Comparison of ENCODE assay signal across 12 cellular contexts in genomic region chr3:169604568-169604967, GRCh38. TPM values are rescaled to one million over a fixed set of nuclear protein-coding genes. Genes with fewer than 3 reads are reported as not detected.
DNase-seq lines count a peak whose midpoint lies in the region; ATAC-seq and TF ChIP-seq lines count a peak whose summit lies in the region.
"Had no signal": no experiment of that assay in that cellular context is flagged by ENCODE, and none has a peak within 500 bp of the region (broad histone marks: within the 10 kb centered on the region; RNA-seq: fewer than 3 reads in every experiment).

No MANE protein-coding gene starts in this region.

- peaks cover 43% of the 10 kb centered on the region for H3K4me1 ChIP-seq in OCI-LY3 (ENCODE audit: low read length)

- ATAC-seq in HG02981 (IDR thresholded peaks at IDR 0.05; ENCODE audit: unreplicated experiment): no peak
- no peak for ATAC-seq in GM19397 (IDR thresholded peaks at IDR 0.05; ENCODE audit: unreplicated experiment)
- ATAC-seq: stimulated activated effector memory CD8-positive, alpha-beta T cell treated with anti-CD3 and anti-CD28 coated beads, Interleukin-12 subunit alpha, Interleukin-12 subunit beta, amount 100 ng/mL, for 72 hours had no signal

- no peak overlapping the region for H3K4me3 ChIP-seq in AG04450 (ENCODE audit: low read depth, low read length)
- H3K4me3 ChIP-seq in OCI-LY3 (ENCODE audit: low read length): no peak overlapping the region
- H3K4me3 ChIP-seq in fibroblast of mammary gland (ENCODE audit: control insufficient read depth, low read depth, low read length): no peak overlapping the region

- H3K9me3 ChIP-seq in AG04450 (ENCODE audit: control insufficient read depth, insufficient read depth, low read length) (no peaks in the 10 kb centered on the region), OCI-LY3 (ENCODE audit: insufficient read depth, low read length) (no peaks in the 10 kb centered on the region)

- peak; percentile 20; the same call in 1 of the 2 replicates for TF ChIP-seq CTCF in AG04450 (IDR thresholded peaks at IDR 0.05; ENCODE audit: low read depth, low read length)
- TF ChIP-seq CTCF in GM12874 (IDR thresholded peaks at IDR 0.05; ENCODE audit: insufficient read depth, low read depth, low read length): peak; percentile 23; the same call in 1 of the 2 replicates
- peak; percentile 60 for TF ChIP-seq CTCF in OCI-LY3 (IDR thresholded peaks at IDR 0.05; ENCODE audit: low read depth, low read length)
- TF ChIP-seq CTCF in fibroblast of mammary gland (conservative IDR thresholded peaks at IDR 0.05; ENCODE audit: control insufficient read depth, insufficient read depth, low read depth, low read length): peak; percentile 8

- H3K27ac ChIP-seq in AG04450 (ENCODE audit: low read depth, low read length) (no peak overlapping the region), OCI-LY3 (ENCODE audit: low read length) (no peak overlapping the region)

- peak overlapping the region; percentile 64 for H3K4me2 ChIP-seq in OCI-LY3 (ENCODE audit: low read length)

- no peak overlapping the region for H2AFZ ChIP-seq in OCI-LY3 (ENCODE audit: low read depth, low read length)

- H4K20me1 ChIP-seq in OCI-LY3 (ENCODE audit: insufficient read depth, low read length): no peaks in the 10 kb centered on the region

- CTCF ChIA-PET in AG04450 (lab: Charles Lee): interaction anchor here (0.6 to 2.1 kb wide), 6 partner anchors 10 to 471 kb away, joined by 3 to 10 read pairs (median 4); no protein-coding TSS in a partner anchor

- in situ Hi-C loops in KBM-7 (cut with MboI; ENCODE audit: low pct_unique_long_range_greater_than_20kb, low sequenced_read_pairs): no loop called here

- no peaks in the 10 kb centered on the region for H3K36me3 ChIP-seq in OCI-LY3 (replicated peaks; ENCODE audit: low read depth, low read length)

- H3K27me3 ChIP-seq in AG04450 (ENCODE audit: control insufficient read depth, insufficient read depth, low read length) (peaks cover 2% of the 10 kb centered on the region), OCI-LY3 (ENCODE audit: low read depth, low read length) (peaks cover 7% of the 10 kb centered on the region; the same call in 1 of the 2 replicates)

- POLR2A ChIA-PET in AG04450 (lab: Yijun Ruan, JAX): no interaction called here

- H3K79me2 ChIP-seq in OCI-LY3 (ENCODE audit: low read length): no peaks in the 10 kb centered on the region

- no peak overlapping the region for H3K9ac ChIP-seq in OCI-LY3 (ENCODE audit: low read length)

- no peak for DNase-seq in AG04450 (ENCODE audit: low read depth, low spot score)
- peak; percentile 5 for DNase-seq in fibroblast of mammary gland (ENCODE audit: low read depth)
- no peak for DNase-seq in KBM-7
- DNase-seq in NCI-H1694 treated with DMSO at 0.1 percent for 48 hours (lab: John Stamatoyannopoulos, UW): no peak
- DNase-seq: activated T-cell treated with anti-CD3 and anti-CD28 coated beads, Interleukin-2, amount 50 U/mL, for 1 hour; CD4-positive, alpha-beta memory T cell; NCI-H526 treated with DMSO at 0.1 percent for 48 hours had no signal

RNA-seq across cellular contexts. Expression of gene MECOM, which starts 58.9 kb away (rescaled TPM):
- polyA plus RNA-seq in AG04450 (2011; rRNA removed): 14.3 and 18.4 TPM in 2 replicates
- polyA minus RNA-seq in AG04450 (2011; rRNA and poly(A)+ RNA removed): 52.4 and 57.2 TPM in 2 replicates

Comparison
In these comparisons a context has a peak if more than half of its experiments do, and no peak if none do; other contexts are left out.
1. CTCF ChIP-seq: peak in every context shown above with its lines; median percentile 60 in OCI-LY3; 23 in GM12874; 20 in AG04450; 8 in fibroblast of mammary gland.